Comparison of ENCODE assay signal across 1 cellular context in genomic region chr2:38128653-38129052, GRCh38.
TF ChIP-seq lines count a peak whose summit lies in the region.

No MANE protein-coding gene starts in this region.

TF ChIP-seq in liver, 16 proteins besides CTCF, POLR2A, EP300 and RAD21 (continued from another document):
- TF ChIP-seq MAX (IDR thresholded peaks at IDR 0.05) (peak; percentile 64), YY1 (IDR thresholded peaks at IDR 0.05) (peak; percentile 59)
